In genomic region chr1:212247179-212247721, GRCh38 we compare ENCODE assay signal across 13 cellular contexts. TPM values are rescaled to one million over a fixed set of nuclear protein-coding genes. Genes with fewer than 3 reads are reported as not detected.
DNase-seq lines count a peak whose midpoint lies in the region; ATAC-seq, FAIRE-seq and TF ChIP-seq lines count a peak whose summit lies in the region.
"Had no signal": no experiment of that assay in that cellular context is flagged by ENCODE, and none has a peak within 500 bp of the region (broad histone marks: within the 10 kb centered on the region; RNA-seq: fewer than 3 reads in every experiment).

No MANE protein-coding gene starts in this region.

- peaks cover 12% of the 10 kb centered on the region for H3K27me3 Mint-ChIP-seq in MCF 10A (ENCODE audit: insufficient read depth, unreplicated experiment)
- H3K27me3 Mint-ChIP-seq: memory B cell had no signal

- CTCF ChIA-PET in MCF 10A (lab: Yijun Ruan, JAX), result interaction anchor here (0.6 to 1.9 kb wide), 9 partner anchors 10 to 210 kb away, joined by 3 to 11 read pairs (median 3); no protein-coding TSS in a partner anchor
- CTCF ChIA-PET in endothelial cell of umbilical vein (lab: Charles Lee), result interaction anchor here (0.8 to 1.4 kb wide), 5 partner anchors 9 to 177 kb away, joined by 3 to 5 read pairs (median 4); no protein-coding TSS in a partner anchor

- H3K4me3 Mint-ChIP-seq in MCF 10A (ENCODE audit: unreplicated experiment), result no peak overlapping the region
- H3K4me3 Mint-ChIP-seq: memory B cell had no signal

- no peaks in the 10 kb centered on the region for H3K9me1 ChIP-seq in endothelial cell of umbilical vein (replicated peaks; ENCODE audit: control insufficient read depth, extremely low read depth, insufficient read depth, low read length)

- H3K4me1 ChIP-seq in breast epithelium, result no peaks in the 10 kb centered on the region
- peaks cover 9% of the 10 kb centered on the region for H3K4me1 ChIP-seq in endothelial cell of umbilical vein (ENCODE audit: control insufficient read depth, extremely low read depth, insufficient read depth, low read length)
- H3K4me1 ChIP-seq in left lung, result peaks cover 0 to 23% of the 10 kb centered on the region in 2 donors
- H3K4me1 ChIP-seq in vagina, result peaks cover 7% of the 10 kb centered on the region
- H3K4me1 ChIP-seq: prostate gland had no signal

- H3K27me3 ChIP-seq in breast epithelium (no peaks in the 10 kb centered on the region), endothelial cell of umbilical vein (ENCODE audit: control insufficient read depth in 2 of 2, insufficient read depth in 2 of 2, low read length in 2 of 2) (peaks cover 0 to 2% of the 10 kb centered on the region in 2 experiments), left lung (no peaks in the 10 kb centered on the region), vagina (no peaks in the 10 kb centered on the region)

- H3K27ac Mint-ChIP-seq in MCF 10A (ENCODE audit: low read depth, unreplicated experiment), result no peak overlapping the region
- H3K27ac Mint-ChIP-seq: memory B cell had no signal

- peak; percentile 69 for FAIRE-seq in endothelial cell of umbilical vein (lab: Jason Lieb, UNC)
- FAIRE-seq: A204.1, GM18507 had no signal

- no peaks in the 10 kb centered on the region for H3K9me3 Mint-ChIP-seq in MCF 10A (ENCODE audit: unreplicated experiment)
- H3K9me3 Mint-ChIP-seq: memory B cell had no signal

- dilution Hi-C loops in endothelial cell of umbilical vein (cut with MboI; ENCODE audit: extremely low pct_ligation_motif_present, low sequenced_read_pairs), result no loop called here

- POLR2A ChIA-PET in MCF 10A (lab: Yijun Ruan, JAX) (interaction anchor here (1.3 kb wide), 1 partner anchor 39 kb away, joined by 3 read pairs; no protein-coding TSS in a partner anchor), endothelial cell of umbilical vein (lab: Charles Lee) (no interaction called here)

- H3K36me3 Mint-ChIP-seq in MCF 10A (ENCODE audit: insufficient read depth, unreplicated experiment), result no peaks in the 10 kb centered on the region
- H3K36me3 Mint-ChIP-seq: memory B cell had no signal

- peak overlapping the region in 1 of 2 donors; percentile 5 for H3K27ac ChIP-seq in breast epithelium
- H3K27ac ChIP-seq in endothelial cell of umbilical vein (ENCODE audit: insufficient read depth, low read depth, low read length), result no peak overlapping the region
- peak overlapping the region in 1 of 2 donors; percentile 39 for H3K27ac ChIP-seq in left lung
- H3K27ac ChIP-seq in vagina, result peak overlapping the region; percentile 13
- H3K27ac ChIP-seq: prostate gland had no signal

- ATAC-seq in left lung (peak; percentile 26), GM21576 (IDR thresholded peaks at IDR 0.05; ENCODE audit: unreplicated experiment) (no peak)

- H3K4me1 Mint-ChIP-seq in MCF 10A (ENCODE audit: insufficient read depth, unreplicated experiment), result no peaks in the 10 kb centered on the region

- H3K9ac ChIP-seq in endothelial cell of umbilical vein (replicated peaks; ENCODE audit: extremely low read depth, insufficient read depth, low read length), result no peak overlapping the region

- peak overlapping the region; percentile 71 for H2AFZ ChIP-seq in endothelial cell of umbilical vein (ENCODE audit: low read depth, low read length)

- intact Hi-C loops in MCF 10A (cut with micrococcal nuclease), result no loop called here
- intact Hi-C loops in breast epithelium (cut with DNase I; ENCODE audit: low total_unique reads), result no loop called here
- intact Hi-C loops in endothelial cell of umbilical vein (cut with micrococcal nuclease), result no loop called here
- intact Hi-C loops in left lung (cut with DNase I), result no loop called here
- intact Hi-C loops in vagina (cut with DNase I), result no loop called here

- H3K4me3 ChIP-seq in breast epithelium (peak overlapping the region in 1 of 3 donors; percentile 17), endothelial cell of umbilical vein (replicated peaks in 1 of 3; ENCODE audit: insufficient read depth in 1 of 3, low read depth in 1 of 3, low read length in 3 of 3) (no peak overlapping the region), left lung (no peak overlapping the region), vagina (no peak overlapping the region)
- H3K4me3 ChIP-seq: prostate gland had no signal

- TF ChIP-seq POLR2A in breast epithelium (IDR thresholded peaks at IDR 0.05) (no peak), endothelial cell of umbilical vein (IDR thresholded peaks at IDR 0.05; ENCODE audit: low read depth, low read length) (no peak), vagina (IDR thresholded peaks at IDR 0.05) (no peak)

- H3K9me3 ChIP-seq in breast epithelium, result no peaks in the 10 kb centered on the region
- H3K9me3 ChIP-seq in endothelial cell of umbilical vein (replicated peaks; ENCODE audit: control insufficient read depth, insufficient read depth, low read length), result no peaks in the 10 kb centered on the region
- no peaks in the 10 kb centered on the region for H3K9me3 ChIP-seq in left lung
- no peaks in the 10 kb centered on the region for H3K9me3 ChIP-seq in vagina
- H3K9me3 ChIP-seq: prostate gland had no signal

- H4K20me1 ChIP-seq in endothelial cell of umbilical vein (replicated peaks; ENCODE audit: control insufficient read depth, extremely low read depth, insufficient read depth, low read length), result no peaks in the 10 kb centered on the region

- DNase-seq in MCF 10A (ENCODE audit: unreplicated experiment) (peak; percentile 51), breast epithelium (ENCODE audit: low spot score in 2 of 2) (no peak), endothelial cell of umbilical vein (ENCODE audit: low read depth, low spot score) (peak; percentile 67), left lung (no peak), vagina (ENCODE audit: extremely low spot score in 2 of 2) (no peak), NCI-H345 (lab: John Stamatoyannopoulos, UW) (no peak), ureter (ENCODE audit: low spot score) (no peak)
- DNase-seq: NCI-H510A treated with DMSO at 0.1 percent for 48 hours had no signal

- TF ChIP-seq CTCF in MCF 10A (IDR thresholded peaks at IDR 0.05; ENCODE audit: unreplicated experiment), result no peak
- no peak for TF ChIP-seq CTCF in breast epithelium (IDR thresholded peaks at IDR 0.05)
- TF ChIP-seq CTCF in endothelial cell of umbilical vein (IDR thresholded peaks at IDR 0.05; ENCODE audit: extremely low read depth in 1 of 2, insufficient read depth in 1 of 2, low read depth in 1 of 2, low read length in 2 of 2), result no peak
- no peak for TF ChIP-seq CTCF in left lung (IDR thresholded peaks at IDR 0.05)
- TF ChIP-seq CTCF in vagina (IDR thresholded peaks at IDR 0.05), result no peak

- H3K36me3 ChIP-seq in breast epithelium (no peaks in the 10 kb centered on the region), endothelial cell of umbilical vein (ENCODE audit: control insufficient read depth in 2 of 2, extremely low read depth in 1 of 2, insufficient read depth in 2 of 2, low read length in 2 of 2) (no peaks in the 10 kb centered on the region), left lung (no peaks in the 10 kb centered on the region), vagina (no peaks in the 10 kb centered on the region)
- H3K36me3 ChIP-seq: prostate gland had no signal

- no peaks in the 10 kb centered on the region for H3K79me2 ChIP-seq in endothelial cell of umbilical vein (ENCODE audit: control insufficient read depth, insufficient read depth, low read length)

- BruUV-seq in MCF 10A (replicated peaks; lab: Mats Ljungman, UMichigan) (no TSS peak), endothelial cell of umbilical vein (replicated peaks; lab: Mats Ljungman, UMichigan) (no TSS peak)

- H3K4me2 ChIP-seq in endothelial cell of umbilical vein (ENCODE audit: insufficient read depth, low read length), result peak overlapping the region; percentile 42

TF ChIP-seq in endothelial cell of umbilical vein, 7 proteins besides CTCF, POLR2A, EP300 and RAD21:
- TF ChIP-seq GATA2 (IDR thresholded peaks at IDR 0.05; ENCODE audit: insufficient read depth, insufficient read length, low read depth, low read length) (no peak), POLR2AphosphoS5 (IDR thresholded peaks at IDR 0.05; ENCODE audit: insufficient read depth, low read depth, low read length) (no peak)

RNA-seq across cellular contexts. Expression of gene PPP2R5A, which starts 38.0 kb away (rescaled TPM):
- total RNA-seq in MCF 10A (2022) (37.5 and 38.6 TPM in 2 replicates), breast epithelium (10 to 100 TPM; 48.5 to 85.5 (median 57.4) TPM), endothelial cell of umbilical vein (27.7 and 34.5 TPM in 2 replicates), left lung (10 to 100 TPM; 61.1 to 71.9 TPM), vagina (33.9 TPM), ureter (38.1 TPM)
- polyA plus RNA-seq in endothelial cell of umbilical vein, result 10.0 and 11.9 TPM in 2 replicates
- 13.5 and 14.4 TPM in 2 replicates for polyA plus RNA-seq in endothelial cell of umbilical vein (2011; cell fraction: cytosol; rRNA removed)
- 14.6 and 16.5 TPM in 2 replicates for polyA plus RNA-seq in endothelial cell of umbilical vein (2011; cell fraction: nucleus; rRNA removed)
- 10.4 and 12.0 TPM in 2 replicates for polyA plus RNA-seq in endothelial cell of umbilical vein (2012)
- 7.4 and 8.9 TPM in 2 replicates for polyA minus RNA-seq in endothelial cell of umbilical vein
- 15.0 TPM for polyA minus RNA-seq in endothelial cell of umbilical vein (2011; cell fraction: cytosol; rRNA and poly(A)+ RNA removed)
- 8.8 and 9.0 TPM in 2 replicates for polyA minus RNA-seq in endothelial cell of umbilical vein (2011; cell fraction: nucleus; rRNA and poly(A)+ RNA removed)

Comparison
In these comparisons a context has a peak if more than half of its experiments do, and no peak if none do; other contexts are left out.
1. DNase-seq: peak in MCF 10A (single experiment) and endothelial cell of umbilical vein (single experiment); none in breast epithelium (0 of 2), left lung (0 of 2), vagina (0 of 2), NCI-H345 (single experiment) and ureter (single experiment).